ENCODE assay signal across 20 cellular contexts in the genomic region with DNA sequence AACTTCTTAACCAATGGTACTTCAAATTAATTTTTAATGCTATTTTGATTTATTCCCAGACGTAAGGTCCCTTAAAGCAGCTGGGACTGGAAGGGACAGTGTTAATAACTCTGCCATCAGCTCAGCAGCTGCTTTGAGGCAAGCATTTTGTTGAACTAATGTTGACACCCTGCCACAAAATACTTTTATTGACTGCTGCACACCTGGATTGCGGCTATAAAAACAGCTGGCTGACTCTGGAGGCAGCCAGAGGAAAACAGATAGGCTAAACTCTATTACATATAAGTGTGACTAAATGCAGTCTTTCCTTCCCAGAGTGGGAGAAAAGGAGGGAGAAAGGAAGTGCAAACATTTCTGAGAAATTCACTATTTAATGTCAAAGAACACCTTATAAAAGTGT.
DNase-seq lines count a peak whose midpoint lies in the region; ATAC-seq and TF ChIP-seq lines count a peak whose summit lies in the region.
"Had no signal": no experiment of that assay in that cellular context is flagged by ENCODE, and none has a peak within 500 bp of the region (broad histone marks: within the 10 kb centered on the region; RNA-seq: fewer than 3 reads in every experiment).

No MANE protein-coding gene starts in this region.

- TF ChIP-seq POLR2A in HCT116 (IDR thresholded peaks at IDR 0.05; ENCODE audit: borderline replicate concordance, extremely low read depth, insufficient read depth, insufficient read length): no peak

- H3K9me3 ChIP-seq in HCT116 (ENCODE audit: control insufficient read depth in 1 of 2, insufficient read depth in 1 of 2, low read depth in 1 of 2, low read length in 2 of 2): no peaks in the 10 kb centered on the region
- H3K9me3 ChIP-seq: SJSA1 had no signal

- H3K27me3 ChIP-seq in HCT116 (ENCODE audit: insufficient read depth, low read length): no peaks in the 10 kb centered on the region
- H3K27me3 ChIP-seq: SJSA1 had no signal

- H3K9ac ChIP-seq in HCT116 (ENCODE audit: low read length): no peak overlapping the region

- TF ChIP-seq CTCF in HCT116 (IDR thresholded peaks at IDR 0.05 in 2 of 3, conservative IDR thresholded peaks at IDR 0.05 in 1 of 3; ENCODE audit: borderline replicate concordance in 1 of 3, insufficient read depth in 1 of 3, low read depth in 2 of 3, low read length in 2 of 3): no peak

- no peaks in the 10 kb centered on the region for H3K9me2 ChIP-seq in HCT116 (ENCODE audit: insufficient read depth)

- peak overlapping the region; percentile 9; the same call in 1 of the 2 replicates for H3K27ac ChIP-seq in HCT116 (ENCODE audit: low read depth, low read length)
- H3K27ac ChIP-seq: 22Rv1, SJSA1 had no signal

- no peak overlapping the region for H2AFZ ChIP-seq in HCT116 (ENCODE audit: low read depth, low read length, poor library complexity, severe bottlenecking)

- CTCF ChIA-PET in HCT116 (lab: Charles Lee): no interaction called here

- H3K4me2 ChIP-seq in HCT116 (ENCODE audit: low read length): no peak overlapping the region

- intact Hi-C loops in HCT116 (cut with micrococcal nuclease): no loop called here

- peaks cover 35 to 46% of the 10 kb centered on the region in 2 experiments for H3K4me1 ChIP-seq in HCT116 (ENCODE audit: control insufficient read depth in 1 of 2, insufficient read depth in 2 of 2, low read length in 2 of 2)
- H3K4me1 ChIP-seq: SJSA1 had no signal

- ATAC-seq in HCT116: no peak
- ATAC-seq in GM19395 (IDR thresholded peaks at IDR 0.05; ENCODE audit: unreplicated experiment): no peak
- no peak for ATAC-seq in GM21381 (IDR thresholded peaks at IDR 0.05; ENCODE audit: unreplicated experiment)
- ATAC-seq: HepG2 had no signal

- no peaks in the 10 kb centered on the region for H3K79me2 ChIP-seq in HCT116 (ENCODE audit: insufficient read depth, low read length)

- DNase-seq in DMS 273 (lab: John Stamatoyannopoulos, UW; ENCODE audit: unreplicated experiment): peak; percentile 17
- no peak for DNase-seq in DMS 273 treated with DMSO at 0.1 percent for 48 hours (lab: John Stamatoyannopoulos, UW)
- no peak for DNase-seq in HCT116 (ENCODE audit: low read depth, low spot score)
- peak; percentile 36 for DNase-seq in left kidney (ENCODE audit: low read depth, low spot score)
- no peak for DNase-seq in NCI-H524 (lab: John Stamatoyannopoulos, UW)
- DNase-seq: CD4-positive, alpha-beta memory T cell; DMS79 treated with DMSO at 0.1 percent for 48 hours; HFFc6; NCI-H1417 treated with DMSO at 0.1 percent for 48 hours; NCI-H1930; NCI-H526; NK-92 treated with Interleukin-12 subunit alpha and Interleukin-12 subunit beta, amount 100 ng/mL, for 24 hours; OCI-M1; RPMI8226 had no signal

- BruUV-seq in HCT116 (replicated peaks; lab: Mats Ljungman, UMichigan): no TSS peak

- no peaks in the 10 kb centered on the region for H4K20me1 ChIP-seq in HCT116 (ENCODE audit: insufficient read depth)

- RAD21 ChIA-PET in HCT116 (lab: Charles Lee; ENCODE audit: low non-redundant PET in 1 of 2, low total read pairs in 2 of 2, uncharacterized antibody in 2 of 2, unreplicated experiment in 2 of 2): no interaction called here

- H3K36me3 ChIP-seq in HCT116 (ENCODE audit: control insufficient read depth in 1 of 2, insufficient read depth in 2 of 2, low read length in 2 of 2): no peaks in the 10 kb centered on the region
- H3K36me3 ChIP-seq: SJSA1 had no signal

- TF ChIP-seq RAD21 in HCT116 (IDR thresholded peaks at IDR 0.05; ENCODE audit: low read depth): no peak

- H3K4me3 ChIP-seq in HCT116 (replicated peaks in 1 of 2; ENCODE audit: low read depth in 1 of 2, low read length in 2 of 2): no peak overlapping the region
- H3K4me3 ChIP-seq: SJSA1 had no signal

- POLR2A ChIA-PET in HCT116 (lab: Charles Lee): no interaction called here

TF ChIP-seq in HCT116, 20 proteins besides CTCF, POLR2A, EP300 and RAD21:
- TF ChIP-seq TCF7L2 (IDR thresholded peaks at IDR 0.05; ENCODE audit: borderline replicate concordance, extremely low read depth, insufficient read depth, insufficient read length): no peak
- TF ChIP-seq JUND (IDR thresholded peaks at IDR 0.05): no peak
- no peak for TF ChIP-seq SP1 (IDR thresholded peaks at IDR 0.05; ENCODE audit: low read depth)
- TF ChIP-seq ELF1 (IDR thresholded peaks at IDR 0.05; ENCODE audit: borderline replicate concordance, low read depth): no peak
- no peak for TF ChIP-seq MAX (IDR thresholded peaks at IDR 0.05)
- no peak for TF ChIP-seq YY1 (IDR thresholded peaks at IDR 0.05; ENCODE audit: extremely low read depth, insufficient replicate concordance, low read depth, low read length)
- TF ChIP-seq CBX3 (IDR thresholded peaks at IDR 0.05; ENCODE audit: low read depth): no peak

TF ChIP-seq in PFSK-1, 5 proteins besides CTCF, POLR2A, EP300 and RAD21:
- TF ChIP-seq POLR2AphosphoS5 (IDR thresholded peaks at IDR 0.05; ENCODE audit: low read depth, low read length) (0 out of 2 replicates have a peak, but pooled peaks have one; percentile 10), SIN3A (IDR thresholded peaks at IDR 0.05; ENCODE audit: borderline replicate concordance, insufficient read depth, low read length) (no peak)
- TF ChIP-seq, protein P1, sequence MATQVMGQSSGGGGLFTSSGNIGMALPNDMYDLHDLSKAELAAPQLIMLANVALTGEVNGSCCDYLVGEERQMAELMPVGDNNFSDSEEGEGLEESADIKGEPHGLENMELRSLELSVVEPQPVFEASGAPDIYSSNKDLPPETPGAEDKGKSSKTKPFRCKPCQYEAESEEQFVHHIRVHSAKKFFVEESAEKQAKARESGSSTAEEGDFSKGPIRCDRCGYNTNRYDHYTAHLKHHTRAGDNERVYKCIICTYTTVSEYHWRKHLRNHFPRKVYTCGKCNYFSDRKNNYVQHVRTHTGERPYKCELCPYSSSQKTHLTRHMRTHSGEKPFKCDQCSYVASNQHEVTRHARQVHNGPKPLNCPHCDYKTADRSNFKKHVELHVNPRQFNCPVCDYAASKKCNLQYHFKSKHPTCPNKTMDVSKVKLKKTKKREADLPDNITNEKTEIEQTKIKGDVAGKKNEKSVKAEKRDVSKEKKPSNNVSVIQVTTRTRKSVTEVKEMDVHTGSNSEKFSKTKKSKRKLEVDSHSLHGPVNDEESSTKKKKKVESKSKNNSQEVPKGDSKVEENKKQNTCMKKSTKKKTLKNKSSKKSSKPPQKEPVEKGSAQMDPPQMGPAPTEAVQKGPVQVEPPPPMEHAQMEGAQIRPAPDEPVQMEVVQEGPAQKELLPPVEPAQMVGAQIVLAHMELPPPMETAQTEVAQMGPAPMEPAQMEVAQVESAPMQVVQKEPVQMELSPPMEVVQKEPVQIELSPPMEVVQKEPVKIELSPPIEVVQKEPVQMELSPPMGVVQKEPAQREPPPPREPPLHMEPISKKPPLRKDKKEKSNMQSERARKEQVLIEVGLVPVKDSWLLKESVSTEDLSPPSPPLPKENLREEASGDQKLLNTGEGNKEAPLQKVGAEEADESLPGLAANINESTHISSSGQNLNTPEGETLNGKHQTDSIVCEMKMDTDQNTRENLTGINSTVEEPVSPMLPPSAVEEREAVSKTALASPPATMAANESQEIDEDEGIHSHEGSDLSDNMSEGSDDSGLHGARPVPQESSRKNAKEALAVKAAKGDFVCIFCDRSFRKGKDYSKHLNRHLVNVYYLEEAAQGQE (IDR thresholded peaks at IDR 0.05; ENCODE audit: insufficient read depth in 1 of 2, low read depth in 2 of 2, low read length in 2 of 2): no peak

Comparison
In these comparisons a context has a peak if more than half of its experiments do, and no peak if none do; other contexts are left out.
1. DNase-seq: peak in DMS 273 (single experiment) and left kidney (single experiment); none in DMS 273 treated with DMSO at 0.1 percent for 48 hours (single experiment), HCT116 (single experiment) and NCI-H524 (0 of 2).